In the genomic region with DNA sequence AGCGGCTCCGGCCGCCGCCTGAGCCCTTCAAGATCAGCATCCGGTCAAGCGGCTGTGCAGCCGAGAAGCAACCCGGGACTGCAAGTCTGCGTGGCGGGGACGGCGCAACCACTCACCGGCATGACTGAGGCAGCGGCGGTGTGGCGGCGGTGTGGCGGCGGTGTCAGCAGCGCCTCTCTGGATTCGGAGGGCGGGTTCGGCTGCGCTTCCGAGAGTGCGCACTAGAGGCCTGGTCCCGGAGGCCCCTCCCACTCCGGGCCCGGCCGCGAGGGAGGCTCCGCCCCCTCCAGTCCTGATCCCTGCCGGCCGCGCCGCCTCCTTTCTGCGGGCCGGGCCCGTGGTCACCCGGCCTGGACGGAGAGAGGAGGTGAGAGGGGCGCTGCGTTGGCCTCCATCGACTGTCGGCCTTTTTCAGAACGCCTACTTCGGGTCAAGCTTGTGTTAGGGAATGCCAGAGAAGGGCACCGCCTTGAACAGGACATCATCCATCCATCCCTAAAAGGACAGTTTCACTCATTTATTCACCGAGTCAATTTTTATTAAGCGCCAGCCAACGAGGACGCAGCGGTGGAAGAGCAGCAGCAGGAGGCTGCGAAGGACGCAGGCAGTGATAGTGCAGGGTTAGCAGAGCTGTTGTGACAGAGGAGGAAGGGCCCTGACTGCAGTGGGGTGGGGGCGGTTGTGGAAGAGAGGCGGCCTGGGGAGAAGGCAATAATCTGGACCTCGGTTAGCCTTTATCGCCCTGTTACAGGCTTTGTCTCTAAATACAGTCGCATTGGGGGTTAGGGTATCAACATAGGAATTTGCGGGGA, we compare ENCODE assay signal across 8 cellular contexts. TPM values are rescaled to one million over a fixed set of nuclear protein-coding genes. Genes with fewer than 3 reads are reported as not detected.
DNase-seq lines count a peak whose midpoint lies in the region; ATAC-seq lines count a peak whose summit lies in the region.

A gene with protein sequence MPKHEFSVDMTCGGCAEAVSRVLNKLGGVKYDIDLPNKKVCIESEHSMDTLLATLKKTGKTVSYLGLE (minus strand): TSS at position 202 of the 812 bp plus-strand sequence. CDS start 80 bp downstream, at position 122.

- peak; percentile 88 to 90 (median 90) for DNase-seq in CD4-positive, alpha-beta memory T cell
- DNase-seq in NOMO-1 (lab: John Stamatoyannopoulos, UW; ENCODE audit: unreplicated experiment in 2 of 2) (peak; percentile 77 to 89), mesendoderm (peak; percentile 95)
- DNase-seq in activated CD8-positive, alpha-beta memory T cell treated with anti-CD3 and anti-CD28 coated beads for 48 hours (ENCODE audit: low read depth in 2 of 3, low spot score in 2 of 3), result peak; percentile 63 to 81 (median 79)
- peak; percentile 87 to 93 (median 90) for DNase-seq in effector memory CD8-positive, alpha-beta T cell
- DNase-seq in stimulated activated CD8-positive, alpha-beta memory T cell treated with anti-CD3 and anti-CD28 coated beads, Interleukin-15, amount 100 ng/mL, for 1 hour (ENCODE audit: low read depth), result peak; percentile 76

- H3K56ac ChIP-seq in mesendoderm (ENCODE audit: low read length), result peak within 1 kb of the TSS; percentile 94

- WGBS in mesendoderm (ENCODE audit: extremely low coverage, insufficient coverage, low lambda C conversion rate), result no CpG with 5 or more reads among the region's 61 CpGs

- H3K18ac ChIP-seq in mesendoderm (ENCODE audit: low read length), result peak within 1 kb of the TSS; percentile 20

- intact Hi-C loops in CD4-positive, alpha-beta memory T cell (cut with micrococcal nuclease), result loop anchor here (1.0 to 10.0 kb wide), 3 partner anchors 13 to 506 kb away; partner anchors contain the start of genes G3BP1 and GM2A

- H3K79me2 ChIP-seq in mesendoderm (ENCODE audit: control insufficient read depth, insufficient read depth, low read length), result peaks cover 1% of the 10 kb centered on the region

- peak within 1 kb of the TSS; percentile 77 to 97 (median 95) for H3K27ac Mint-ChIP-seq in CD4-positive, alpha-beta memory T cell
- H3K27ac Mint-ChIP-seq in effector memory CD8-positive, alpha-beta T cell, result peak within 1 kb of the TSS; percentile 90 to 97

- peak; percentile 96 for ATAC-seq in GM19372 (IDR thresholded peaks at IDR 0.05; ENCODE audit: low read depth, unreplicated experiment)
- peak; percentile 96 for ATAC-seq in HG03521 (IDR thresholded peaks at IDR 0.05; ENCODE audit: unreplicated experiment)
- ATAC-seq in effector memory CD8-positive, alpha-beta T cell (replicated peaks), result peak; percentile 95

- H3K79me1 ChIP-seq in mesendoderm (ENCODE audit: low read length), result peaks cover 3% of the 10 kb centered on the region

- H3K9me3 ChIP-seq in CD4-positive, alpha-beta memory T cell (ENCODE audit: control insufficient read depth in 1 of 2, low read length in 2 of 2), result no peaks in the 10 kb centered on the region

- no peak within 1 kb of the TSS for H2AK5ac ChIP-seq in mesendoderm (ENCODE audit: low read length)

- H2BK5ac ChIP-seq in mesendoderm (ENCODE audit: low read length), result no peak within 1 kb of the TSS

- no peaks in the 10 kb centered on the region for H3K36me3 ChIP-seq in CD4-positive, alpha-beta memory T cell (ENCODE audit: insufficient read depth, low read length)
- H3K36me3 ChIP-seq in mesendoderm (ENCODE audit: control insufficient read depth, insufficient read depth, low read length), result no peaks in the 10 kb centered on the region

- H3K27ac ChIP-seq in CD4-positive, alpha-beta memory T cell (ENCODE audit: low read depth, low read length), result peak within 1 kb of the TSS; percentile 85
- peak within 1 kb of the TSS; percentile 49 for H3K27ac ChIP-seq in mesendoderm (ENCODE audit: low read depth, low read length)

- POLR2A ChIA-PET in CD4-positive, alpha-beta memory T cell (lab: Charles Lee; ENCODE audit: partially characterized antibody), result interaction anchor here (0.7 to 9.8 kb wide), 5 partner anchors 9 to 58 kb away, joined by 3 to 214 read pairs (median 4); partner anchors contain the start of gene G3BP1

- H3K9ac ChIP-seq in mesendoderm (ENCODE audit: low read length), result peak within 1 kb of the TSS; percentile 95

- H4K8ac ChIP-seq in mesendoderm (ENCODE audit: low read depth, low read length), result peak within 1 kb of the TSS; percentile 91

- H3K4me3 Mint-ChIP-seq in CD4-positive, alpha-beta memory T cell, result peak within 1 kb of the TSS; percentile 86 to 99 (median 91)
- H3K4me3 Mint-ChIP-seq in effector memory CD8-positive, alpha-beta T cell, result peak within 1 kb of the TSS; percentile 93 to 96

- H3K23ac ChIP-seq in mesendoderm (ENCODE audit: low read length), result peak within 1 kb of the TSS; percentile 37

- peak within 1 kb of the TSS; percentile 90 to 93 for H3K4me3 ChIP-seq in CD4-positive, alpha-beta memory T cell (ENCODE audit: low read length in 2 of 2)
- peak within 1 kb of the TSS; percentile 94 for H3K4me3 ChIP-seq in mesendoderm (ENCODE audit: low read length)

- H3K9me3 Mint-ChIP-seq in CD4-positive, alpha-beta memory T cell, result no peaks in the 10 kb centered on the region
- no peaks in the 10 kb centered on the region for H3K9me3 Mint-ChIP-seq in effector memory CD8-positive, alpha-beta T cell

- H3K4me2 ChIP-seq in mesendoderm (ENCODE audit: low read length), result peak within 1 kb of the TSS; percentile 87

- H3K4ac ChIP-seq in mesendoderm (ENCODE audit: low read depth, low read length), result no peak within 1 kb of the TSS

- H2BK120ac ChIP-seq in mesendoderm (ENCODE audit: low read depth, low read length), result no peak within 1 kb of the TSS

- no peak within 1 kb of the TSS for H2BK15ac ChIP-seq in mesendoderm (replicated peaks; ENCODE audit: low read depth)

- CTCF ChIA-PET in CD4-positive, alpha-beta memory T cell (lab: Charles Lee; ENCODE audit: partially characterized antibody), result interaction anchor here (1.1 to 3.7 kb wide), 4 partner anchors 13 to 100 kb away, joined by 3 to 21 read pairs (median 10); partner anchors contain the start of gene G3BP1

- H4K5ac ChIP-seq in mesendoderm (ENCODE audit: low read length), result no peak within 1 kb of the TSS

- no peaks in the 10 kb centered on the region for H3K27me3 Mint-ChIP-seq in CD4-positive, alpha-beta memory T cell
- H3K27me3 Mint-ChIP-seq in effector memory CD8-positive, alpha-beta T cell, result no peaks in the 10 kb centered on the region

- H3K4me1 Mint-ChIP-seq in CD4-positive, alpha-beta memory T cell, result peaks cover 25 to 55% (median 34%) of the 10 kb centered on the region in 4 donors
- peaks cover 22 to 36% of the 10 kb centered on the region in 2 donors for H3K4me1 Mint-ChIP-seq in effector memory CD8-positive, alpha-beta T cell (ENCODE audit: low read depth in 2 of 2)

- peaks cover 38% of the 10 kb centered on the region for H3K4me1 ChIP-seq in CD4-positive, alpha-beta memory T cell (ENCODE audit: insufficient read depth, low read length)
- H3K4me1 ChIP-seq in mesendoderm (ENCODE audit: control insufficient read depth, low read depth, low read length), result peaks cover 9% of the 10 kb centered on the region

- no peaks in the 10 kb centered on the region for H3K27me3 ChIP-seq in CD4-positive, alpha-beta memory T cell (ENCODE audit: insufficient read depth, low read length)
- H3K27me3 ChIP-seq in mesendoderm (ENCODE audit: insufficient read depth, low read length, poor library complexity), result no peaks in the 10 kb centered on the region

- H3K36me3 Mint-ChIP-seq in CD4-positive, alpha-beta memory T cell, result peaks cover 3 to 4% of the 10 kb centered on the region in 2 donors
- peaks cover 10% of the 10 kb centered on the region for H3K36me3 Mint-ChIP-seq in effector memory CD8-positive, alpha-beta T cell (ENCODE audit: insufficient read depth)

RNA-seq across cellular contexts. Expression of the gene that starts here (rescaled TPM):
- total RNA-seq in CD4-positive, alpha-beta memory T cell, result 10 to 100 TPM; 28.2 to 31.0 TPM
- 10 to 100 TPM; 42.8 to 64.5 TPM for polyA plus RNA-seq in CD4-positive, alpha-beta memory T cell
- 143 TPM for polyA plus RNA-seq in mesendoderm (2013, experiment 1 of 2)
- 143 TPM for polyA plus RNA-seq in mesendoderm (2013, experiment 2 of 2)

Comparison
In these comparisons a context has a peak if more than half of its experiments do, and no peak if none do; other contexts are left out.
1. Peak in every context shown above with its lines: DNase-seq, ATAC-seq, H3K4me3 ChIP-seq and H3K27ac ChIP-seq.